In the genomic region with DNA sequence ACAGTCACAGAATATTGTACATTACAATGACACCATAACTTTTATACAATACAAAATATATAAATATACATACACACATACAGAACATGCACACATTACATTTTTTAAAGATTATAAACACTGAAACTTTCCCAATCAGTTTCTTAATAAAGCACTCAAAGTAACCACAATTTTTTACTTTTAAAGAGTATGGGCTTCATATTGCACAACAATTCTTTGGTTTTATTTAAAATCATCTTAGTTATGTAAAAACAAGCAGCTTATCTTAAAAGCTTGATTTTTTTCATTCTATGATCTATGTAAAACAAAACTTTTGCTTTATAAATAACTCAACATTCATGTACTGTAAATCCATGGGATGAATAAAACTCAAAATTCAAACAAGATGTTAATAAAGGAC, we compare ENCODE assay signal across 16 cellular contexts.
DNase-seq lines count a peak whose midpoint lies in the region; ATAC-seq, FAIRE-seq and TF ChIP-seq lines count a peak whose summit lies in the region.
"Had no signal": no experiment of that assay in that cellular context is flagged by ENCODE, and none has a peak within 500 bp of the region (broad histone marks: within the 10 kb centered on the region; RNA-seq: fewer than 3 reads in every experiment).

No MANE protein-coding gene starts in this region.

- CTCF ChIA-PET in K562 (lab: Yijun Ruan, JAX; ENCODE audit: low intra/inter-chr PET ratio) (interaction anchor here (0.6 kb wide), 1 partner anchor 84 kb away, joined by 4 read pairs; no protein-coding TSS in a partner anchor), SK-N-SH (lab: Yijun Ruan, JAX) (interaction anchor here (0.8 to 2.7 kb wide), 2 partner anchors 37 to 168 kb away, joined by 3 to 9 read pairs; a partner anchor contains a TSS)

- no peak for TF ChIP-seq CTCF in K562 (IDR thresholded peaks at IDR 0.05 in 2 of 3, conservative IDR thresholded peaks at IDR 0.05 in 1 of 3; ENCODE audit: insufficient read depth in 2 of 3, low read depth in 1 of 3, low read length in 3 of 3)
- TF ChIP-seq CTCF in kidney (IDR thresholded peaks at IDR 0.05; ENCODE audit: borderline replicate concordance, extremely low read depth, insufficient read depth), result no peak
- TF ChIP-seq CTCF in SK-N-SH (IDR thresholded peaks at IDR 0.05), result no peak

- H3F3A ChIP-seq in SK-N-SH (replicated peaks; ENCODE audit: insufficient read depth), result no peaks in the 10 kb centered on the region

- ATAC-seq in K562 (no peak), GM19351 (IDR thresholded peaks at IDR 0.05; ENCODE audit: unreplicated experiment) (no peak), GM18498 (IDR thresholded peaks at IDR 0.05; ENCODE audit: unreplicated experiment) (no peak)
- ATAC-seq: HepG2 had no signal

- H3K4me3 ChIP-seq in K562 (no peak overlapping the region), kidney (ENCODE audit: low read length in 2 of 2) (no peak overlapping the region), SK-N-SH (ENCODE audit: low read depth in 2 of 2, low read length in 1 of 2) (no peak overlapping the region)
- H3K4me3 ChIP-seq: BLaER1, HAP-1 had no signal

- FAIRE-seq in K562 (lab: Jason Lieb, UNC) (no peak), kidney (lab: Jason Lieb, UNC) (peak; percentile 83)
- FAIRE-seq: GM12892, HepG2 had no signal

- in situ Hi-C loops in K562 (cut with MboI), result no loop called here

- TF ChIP-seq RAD21 in K562 (CRISPR knock-in tag; conservative IDR thresholded peaks at IDR 0.05 in 1 of 2, IDR thresholded peaks at IDR 0.05 in 1 of 2) (no peak), SK-N-SH (IDR thresholded peaks at IDR 0.05; ENCODE audit: low read length) (no peak)

- H4K20me1 ChIP-seq in K562 (replicated peaks; ENCODE audit: control insufficient read depth, insufficient read depth, low read length) (no peaks in the 10 kb centered on the region), SK-N-SH (ENCODE audit: insufficient read depth) (no peaks in the 10 kb centered on the region)
- H4K20me1 ChIP-seq: BLaER1 had no signal

- H3K9me2 ChIP-seq in SK-N-SH, result no peaks in the 10 kb centered on the region

- no peak overlapping the region for H3K27ac ChIP-seq in K562 (ENCODE audit: extremely low read depth, low read depth, low read length)
- H3K27ac ChIP-seq in kidney (ENCODE audit: low read depth in 2 of 2, low read length in 2 of 2), result no peak overlapping the region
- no peak overlapping the region for H3K27ac ChIP-seq in SK-N-SH (ENCODE audit: low read depth in 2 of 2, low read length in 1 of 2)
- H3K27ac ChIP-seq: 22Rv1, BLaER1 had no signal

- no peaks in the 10 kb centered on the region for H3K9me1 ChIP-seq in K562 (ENCODE audit: control insufficient read depth, insufficient read depth, low read length)

- H3K4me2 ChIP-seq in K562 (ENCODE audit: insufficient read depth, low read length) (no peak overlapping the region), SK-N-SH (no peak overlapping the region)
- H3K4me2 ChIP-seq: BLaER1 had no signal

- H3K79me2 ChIP-seq in K562 (ENCODE audit: control insufficient read depth, insufficient read depth, low read length), result no peaks in the 10 kb centered on the region
- H3K79me2 ChIP-seq in SK-N-SH (ENCODE audit: insufficient read depth), result no peaks in the 10 kb centered on the region

- POLR2A ChIA-PET in K562 (lab: Yijun Ruan, JAX) (no interaction called here), SK-N-SH (lab: Yijun Ruan, JAX) (no interaction called here)

- BruUV-seq in K562 (replicated peaks; lab: Mats Ljungman, UMichigan), result no TSS peak

- H3K9ac ChIP-seq in K562 (ENCODE audit: insufficient read depth in 1 of 2, low read depth in 2 of 2, low read length in 2 of 2) (no peak overlapping the region), kidney (ENCODE audit: low read length in 2 of 2) (no peak overlapping the region), SK-N-SH (no peak overlapping the region)
- H3K9ac ChIP-seq: BLaER1 had no signal

- H3K36me3 ChIP-seq in K562 (ENCODE audit: control insufficient read depth, insufficient read depth, low read length) (no peaks in the 10 kb centered on the region), kidney (ENCODE audit: control insufficient read depth in 1 of 2, insufficient read depth in 2 of 2, low read length in 2 of 2) (peaks cover 0 to 4% of the 10 kb centered on the region in 2 donors), SK-N-SH (replicated peaks in 1 of 2; ENCODE audit: control insufficient read depth in 1 of 2, insufficient read depth in 2 of 2, low read length in 1 of 2) (no peaks in the 10 kb centered on the region)
- H3K36me3 ChIP-seq: BLaER1, HAP-1 had no signal

- no peak overlapping the region for H2AFZ ChIP-seq in K562 (ENCODE audit: low read depth, low read length)
- H2AFZ ChIP-seq in SK-N-SH (ENCODE audit: low read depth), result no peak overlapping the region

- no peak for TF ChIP-seq EP300 in K562 (IDR thresholded peaks at IDR 0.05; ENCODE audit: low read length)
- no peak for TF ChIP-seq EP300 in SK-N-SH (IDR thresholded peaks at IDR 0.05; ENCODE audit: borderline replicate concordance in 1 of 2, low read depth in 1 of 2, low read length in 1 of 2)

- H3K9me3 ChIP-seq in K562 (replicated peaks; ENCODE audit: control insufficient read depth, insufficient read depth, low read depth, low read length) (no peaks in the 10 kb centered on the region), kidney (ENCODE audit: control insufficient read depth in 1 of 2, low read length in 2 of 2) (no peaks in the 10 kb centered on the region), SK-N-SH (no peaks in the 10 kb centered on the region)
- H3K9me3 ChIP-seq: BLaER1, HAP-1 had no signal

- DNase-seq in NOMO-1 treated with DMSO at 0.1 percent for 48 hours (lab: John Stamatoyannopoulos, UW; ENCODE audit: unreplicated experiment), result peak; percentile 15
- DNase-seq in NOMO-1 (lab: John Stamatoyannopoulos, UW; ENCODE audit: unreplicated experiment in 2 of 2), result no peak
- DNase-seq in K562 (ENCODE audit: extremely low read depth in 1 of 4, low spot score in 3 of 4), result no peak
- DNase-seq in kidney, result no peak
- DNase-seq in SK-N-SH, result no peak
- DNase-seq: CD4-positive, alpha-beta memory T cell; DMS153; DMS79; GDM1 had no signal

- intact Hi-C loops in K562 (cut with micrococcal nuclease), result no loop called here
- intact Hi-C loops in kidney (cut with DNase I), result no loop called here

- H3K27me3 ChIP-seq in K562 (ENCODE audit: control insufficient read depth in 2 of 2, insufficient read depth in 2 of 2, low read length in 2 of 2), result peaks cover 0 to 2% of the 10 kb centered on the region in 2 experiments; a peak in 1 of 5 replicates
- H3K27me3 ChIP-seq in SK-N-SH (ENCODE audit: insufficient read depth), result no peaks in the 10 kb centered on the region
- H3K27me3 ChIP-seq: BLaER1 had no signal

- no peak for TF ChIP-seq POLR2A in K562 (conservative IDR thresholded peaks at IDR 0.05)

- H3K4me1 ChIP-seq in K562 (replicated peaks in 1 of 2; ENCODE audit: control insufficient read depth in 2 of 2, insufficient read depth in 2 of 2, low read length in 2 of 2) (no peaks in the 10 kb centered on the region), kidney (ENCODE audit: control insufficient read depth in 1 of 2, insufficient read depth in 1 of 2, low read depth in 1 of 2, low read length in 2 of 2) (no peaks in the 10 kb centered on the region), SK-N-SH (ENCODE audit: control insufficient read depth in 1 of 2, insufficient read depth in 2 of 2, low read depth in 1 of 2, low read length in 1 of 2) (no peaks in the 10 kb centered on the region)
- H3K4me1 ChIP-seq: BLaER1, HAP-1 had no signal

TF ChIP-seq in K562, 482 proteins besides CTCF, POLR2A, EP300 and RAD21:
- TF ChIP-seq KLF6 (CRISPR knock-in tag; IDR thresholded peaks at IDR 0.05; ENCODE audit: borderline replicate concordance), result no peak
- TF ChIP-seq CEBPG (CRISPR knock-in tag; IDR thresholded peaks at IDR 0.05), result no peak
- TF ChIP-seq CEBPG (tag; conservative IDR thresholded peaks at IDR 0.05 in 1 of 2, IDR thresholded peaks at IDR 0.05 in 1 of 2), result peak; percentile 44 to 67
- peak; percentile 76 for TF ChIP-seq CEBPB (tag; IDR thresholded peaks at IDR 0.05)
- TF ChIP-seq KDM2B (CRISPR knock-in tag; IDR thresholded peaks at IDR 0.05), result no peak
TF ChIP-seq in K562: peak in this region for 2.

TF ChIP-seq in SK-N-SH, 30 proteins besides CTCF, POLR2A, EP300 and RAD21:
- TF ChIP-seq JUND (IDR thresholded peaks at IDR 0.05), result no peak
- TF ChIP-seq GABPA (IDR thresholded peaks at IDR 0.05; ENCODE audit: low read depth), result no peak
- TF ChIP-seq SMC3 (IDR thresholded peaks at IDR 0.05; ENCODE audit: low read depth, low read length), result no peak
- TF ChIP-seq FOXM1 (IDR thresholded peaks at IDR 0.05; ENCODE audit: low read depth), result no peak
- TF ChIP-seq, protein P1, sequence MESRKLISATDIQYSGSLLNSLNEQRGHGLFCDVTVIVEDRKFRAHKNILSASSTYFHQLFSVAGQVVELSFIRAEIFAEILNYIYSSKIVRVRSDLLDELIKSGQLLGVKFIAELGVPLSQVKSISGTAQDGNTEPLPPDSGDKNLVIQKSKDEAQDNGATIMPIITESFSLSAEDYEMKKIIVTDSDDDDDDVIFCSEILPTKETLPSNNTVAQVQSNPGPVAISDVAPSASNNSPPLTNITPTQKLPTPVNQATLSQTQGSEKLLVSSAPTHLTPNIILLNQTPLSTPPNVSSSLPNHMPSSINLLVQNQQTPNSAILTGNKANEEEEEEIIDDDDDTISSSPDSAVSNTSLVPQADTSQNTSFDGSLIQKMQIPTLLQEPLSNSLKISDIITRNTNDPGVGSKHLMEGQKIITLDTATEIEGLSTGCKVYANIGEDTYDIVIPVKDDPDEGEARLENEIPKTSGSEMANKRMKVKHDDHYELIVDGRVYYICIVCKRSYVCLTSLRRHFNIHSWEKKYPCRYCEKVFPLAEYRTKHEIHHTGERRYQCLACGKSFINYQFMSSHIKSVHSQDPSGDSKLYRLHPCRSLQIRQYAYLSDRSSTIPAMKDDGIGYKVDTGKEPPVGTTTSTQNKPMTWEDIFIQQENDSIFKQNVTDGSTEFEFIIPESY (IDR thresholded peaks at IDR 0.05; ENCODE audit: borderline replicate concordance, low read depth), result no peak
- TF ChIP-seq, protein P2, sequence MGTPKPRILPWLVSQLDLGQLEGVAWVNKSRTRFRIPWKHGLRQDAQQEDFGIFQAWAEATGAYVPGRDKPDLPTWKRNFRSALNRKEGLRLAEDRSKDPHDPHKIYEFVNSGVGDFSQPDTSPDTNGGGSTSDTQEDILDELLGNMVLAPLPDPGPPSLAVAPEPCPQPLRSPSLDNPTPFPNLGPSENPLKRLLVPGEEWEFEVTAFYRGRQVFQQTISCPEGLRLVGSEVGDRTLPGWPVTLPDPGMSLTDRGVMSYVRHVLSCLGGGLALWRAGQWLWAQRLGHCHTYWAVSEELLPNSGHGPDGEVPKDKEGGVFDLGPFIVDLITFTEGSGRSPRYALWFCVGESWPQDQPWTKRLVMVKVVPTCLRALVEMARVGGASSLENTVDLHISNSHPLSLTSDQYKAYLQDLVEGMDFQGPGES (IDR thresholded peaks at IDR 0.05; ENCODE audit: low read depth, low read length), result no peak
- TF ChIP-seq EZH2phosphoT487 (IDR thresholded peaks at IDR 0.05; ENCODE audit: borderline replicate concordance, low read depth), result no peak
- TF ChIP-seq NRF1 (IDR thresholded peaks at IDR 0.05; ENCODE audit: low read depth, low read length), result no peak
- TF ChIP-seq RXRA (IDR thresholded peaks at IDR 0.05; ENCODE audit: borderline replicate concordance, low read depth), result no peak
